ENCODE assay signal across 3 cellular contexts in genomic region chr17:78498848-78499247, GRCh38.
TF ChIP-seq lines count a peak whose summit lies in the region.

No MANE protein-coding gene starts in this region.

TF ChIP-seq in A549, 52 proteins besides CTCF, POLR2A, EP300 and RAD21 (continued from another document and continues in another):
- TF ChIP-seq ZSCAN20 (CRISPR knock-in tag; IDR thresholded peaks at IDR 0.05): no peak
- no peak for TF ChIP-seq CHD4 (IDR thresholded peaks at IDR 0.05; ENCODE audit: borderline replicate concordance)
- no peak for TF ChIP-seq FOXS1 (CRISPR knock-in tag; IDR thresholded peaks at IDR 0.05)
- TF ChIP-seq REST (IDR thresholded peaks at IDR 0.05): no peak
- TF ChIP-seq CBX2 (IDR thresholded peaks at IDR 0.05; ENCODE audit: borderline replicate concordance, low read depth): no peak
- TF ChIP-seq ELK1 (IDR thresholded peaks at IDR 0.05; ENCODE audit: low read depth, low read length): no peak
- no peak for TF ChIP-seq TFCP2L1 (CRISPR knock-in tag; IDR thresholded peaks at IDR 0.05)
- TF ChIP-seq NR3C1 (IDR thresholded peaks at IDR 0.05): no peak
- TF ChIP-seq ESRRA (IDR thresholded peaks at IDR 0.05; ENCODE audit: borderline replicate concordance, low read length): no peak
- TF ChIP-seq, protein P1, sequence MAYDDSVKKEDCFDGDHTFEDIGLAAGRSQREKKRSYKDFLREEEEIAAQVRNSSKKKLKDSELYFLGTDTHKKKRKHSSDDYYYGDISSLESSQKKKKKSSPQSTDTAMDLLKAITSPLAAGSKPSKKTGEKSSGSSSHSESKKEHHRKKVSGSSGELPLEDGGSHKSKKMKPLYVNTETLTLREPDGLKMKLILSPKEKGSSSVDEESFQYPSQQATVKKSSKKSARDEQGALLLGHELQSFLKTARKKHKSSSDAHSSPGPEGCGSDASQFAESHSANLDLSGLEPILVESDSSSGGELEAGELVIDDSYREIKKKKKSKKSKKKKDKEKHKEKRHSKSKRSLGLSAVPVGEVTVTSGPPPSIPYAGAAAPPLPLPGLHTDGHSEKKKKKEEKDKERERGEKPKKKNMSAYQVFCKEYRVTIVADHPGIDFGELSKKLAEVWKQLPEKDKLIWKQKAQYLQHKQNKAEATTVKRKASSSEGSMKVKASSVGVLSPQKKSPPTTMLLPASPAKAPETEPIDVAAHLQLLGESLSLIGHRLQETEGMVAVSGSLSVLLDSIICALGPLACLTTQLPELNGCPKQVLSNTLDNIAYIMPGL (CRISPR knock-in tag; IDR thresholded peaks at IDR 0.05; ENCODE audit: borderline replicate concordance): no peak
- no peak for TF ChIP-seq E2F6 (IDR thresholded peaks at IDR 0.05; ENCODE audit: borderline replicate concordance, low read depth)
- no peak for TF ChIP-seq SREBF2 (IDR thresholded peaks at IDR 0.05)

TF ChIP-seq in GM23338, 12 proteins besides CTCF, POLR2A, EP300 and RAD21 (continues in another document):
- no peak for TF ChIP-seq ETS1 (IDR thresholded peaks at IDR 0.05)
- TF ChIP-seq EZH2 (IDR thresholded peaks at IDR 0.05; ENCODE audit: low read depth, unreplicated experiment): no peak
- TF ChIP-seq REST (IDR thresholded peaks at IDR 0.05; ENCODE audit: unreplicated experiment): no peak
- TF ChIP-seq ZNF114 (CRISPR knock-in tag; IDR thresholded peaks at IDR 0.05): no peak
- TF ChIP-seq NANOG (IDR thresholded peaks at IDR 0.05; ENCODE audit: borderline replicate concordance): no peak
- TF ChIP-seq POLR2AphosphoS5 (IDR thresholded peaks at IDR 0.05; ENCODE audit: low read depth): no peak

TF ChIP-seq in WTC11, 78 proteins besides CTCF, POLR2A, EP300 and RAD21 (continued from another document):
- TF ChIP-seq USF2 (CRISPR knock-in tag; IDR thresholded peaks at IDR 0.05) (no peak), OVOL2 (CRISPR knock-in tag; IDR thresholded peaks at IDR 0.05; ENCODE audit: borderline replicate concordance) (no peak), ERG (CRISPR knock-in tag; IDR thresholded peaks at IDR 0.05) (no peak), ZBTB43 (CRISPR knock-in tag; IDR thresholded peaks at IDR 0.05) (no peak), CBFB (CRISPR knock-in tag; IDR thresholded peaks at IDR 0.05; ENCODE audit: low read depth) (no peak), ZNF317 (CRISPR knock-in tag; IDR thresholded peaks at IDR 0.05; ENCODE audit: borderline replicate concordance, low read depth) (no peak), ZNF263 (CRISPR knock-in tag; IDR thresholded peaks at IDR 0.05; ENCODE audit: low read depth) (no peak), ZNF121 (CRISPR knock-in tag; IDR thresholded peaks at IDR 0.05) (no peak), FOXK1 (CRISPR knock-in tag; IDR thresholded peaks at IDR 0.05) (no peak), ZNF423 (CRISPR knock-in tag; IDR thresholded peaks at IDR 0.05) (no peak), PRRX2 (CRISPR knock-in tag; IDR thresholded peaks at IDR 0.05) (no peak), ZNF138 (CRISPR knock-in tag; conservative IDR thresholded peaks at IDR 0.05) (no peak)
- TF ChIP-seq, protein P2, sequence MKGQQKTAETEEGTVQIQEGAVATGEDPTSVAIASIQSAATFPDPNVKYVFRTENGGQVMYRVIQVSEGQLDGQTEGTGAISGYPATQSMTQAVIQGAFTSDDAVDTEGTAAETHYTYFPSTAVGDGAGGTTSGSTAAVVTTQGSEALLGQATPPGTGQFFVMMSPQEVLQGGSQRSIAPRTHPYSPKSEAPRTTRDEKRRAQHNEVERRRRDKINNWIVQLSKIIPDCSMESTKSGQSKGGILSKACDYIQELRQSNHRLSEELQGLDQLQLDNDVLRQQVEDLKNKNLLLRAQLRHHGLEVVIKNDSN (CRISPR knock-in tag; IDR thresholded peaks at IDR 0.05): no peak
- TF ChIP-seq, protein P1 (CRISPR knock-in tag; IDR thresholded peaks at IDR 0.05): no peak
- TF ChIP-seq, protein P3, sequence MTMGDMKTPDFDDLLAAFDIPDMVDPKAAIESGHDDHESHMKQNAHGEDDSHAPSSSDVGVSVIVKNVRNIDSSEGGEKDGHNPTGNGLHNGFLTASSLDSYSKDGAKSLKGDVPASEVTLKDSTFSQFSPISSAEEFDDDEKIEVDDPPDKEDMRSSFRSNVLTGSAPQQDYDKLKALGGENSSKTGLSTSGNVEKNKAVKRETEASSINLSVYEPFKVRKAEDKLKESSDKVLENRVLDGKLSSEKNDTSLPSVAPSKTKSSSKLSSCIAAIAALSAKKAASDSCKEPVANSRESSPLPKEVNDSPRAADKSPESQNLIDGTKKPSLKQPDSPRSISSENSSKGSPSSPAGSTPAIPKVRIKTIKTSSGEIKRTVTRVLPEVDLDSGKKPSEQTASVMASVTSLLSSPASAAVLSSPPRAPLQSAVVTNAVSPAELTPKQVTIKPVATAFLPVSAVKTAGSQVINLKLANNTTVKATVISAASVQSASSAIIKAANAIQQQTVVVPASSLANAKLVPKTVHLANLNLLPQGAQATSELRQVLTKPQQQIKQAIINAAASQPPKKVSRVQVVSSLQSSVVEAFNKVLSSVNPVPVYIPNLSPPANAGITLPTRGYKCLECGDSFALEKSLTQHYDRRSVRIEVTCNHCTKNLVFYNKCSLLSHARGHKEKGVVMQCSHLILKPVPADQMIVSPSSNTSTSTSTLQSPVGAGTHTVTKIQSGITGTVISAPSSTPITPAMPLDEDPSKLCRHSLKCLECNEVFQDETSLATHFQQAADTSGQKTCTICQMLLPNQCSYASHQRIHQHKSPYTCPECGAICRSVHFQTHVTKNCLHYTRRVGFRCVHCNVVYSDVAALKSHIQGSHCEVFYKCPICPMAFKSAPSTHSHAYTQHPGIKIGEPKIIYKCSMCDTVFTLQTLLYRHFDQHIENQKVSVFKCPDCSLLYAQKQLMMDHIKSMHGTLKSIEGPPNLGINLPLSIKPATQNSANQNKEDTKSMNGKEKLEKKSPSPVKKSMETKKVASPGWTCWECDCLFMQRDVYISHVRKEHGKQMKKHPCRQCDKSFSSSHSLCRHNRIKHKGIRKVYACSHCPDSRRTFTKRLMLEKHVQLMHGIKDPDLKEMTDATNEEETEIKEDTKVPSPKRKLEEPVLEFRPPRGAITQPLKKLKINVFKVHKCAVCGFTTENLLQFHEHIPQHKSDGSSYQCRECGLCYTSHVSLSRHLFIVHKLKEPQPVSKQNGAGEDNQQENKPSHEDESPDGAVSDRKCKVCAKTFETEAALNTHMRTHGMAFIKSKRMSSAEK (CRISPR knock-in tag; IDR thresholded peaks at IDR 0.05; ENCODE audit: borderline replicate concordance): no peak
- TF ChIP-seq, protein P4, sequence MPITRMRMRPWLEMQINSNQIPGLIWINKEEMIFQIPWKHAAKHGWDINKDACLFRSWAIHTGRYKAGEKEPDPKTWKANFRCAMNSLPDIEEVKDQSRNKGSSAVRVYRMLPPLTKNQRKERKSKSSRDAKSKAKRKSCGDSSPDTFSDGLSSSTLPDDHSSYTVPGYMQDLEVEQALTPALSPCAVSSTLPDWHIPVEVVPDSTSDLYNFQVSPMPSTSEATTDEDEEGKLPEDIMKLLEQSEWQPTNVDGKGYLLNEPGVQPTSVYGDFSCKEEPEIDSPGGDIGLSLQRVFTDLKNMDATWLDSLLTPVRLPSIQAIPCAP (CRISPR knock-in tag; IDR thresholded peaks at IDR 0.05): no peak
TF ChIP-seq in WTC11: peak in this region for 0.
